ENCODE assay signal across 1 cellular context in genomic region chr7:150648358-150649083, GRCh38.
TF ChIP-seq lines count a peak whose summit lies in the region.

No MANE protein-coding gene starts in this region.

TF ChIP-seq in WTC11, 78 proteins besides CTCF, POLR2A, EP300 and RAD21:
- TF ChIP-seq CREB1 (CRISPR knock-in tag; IDR thresholded peaks at IDR 0.05) = no peak
- TF ChIP-seq CBFB (CRISPR knock-in tag; IDR thresholded peaks at IDR 0.05; ENCODE audit: low read depth) = no peak
- no peak for TF ChIP-seq MXD4 (CRISPR knock-in tag; IDR thresholded peaks at IDR 0.05; ENCODE audit: borderline replicate concordance)
- no peak for TF ChIP-seq ZNF281 (CRISPR knock-in tag; IDR thresholded peaks at IDR 0.05)
- TF ChIP-seq, protein P1, sequence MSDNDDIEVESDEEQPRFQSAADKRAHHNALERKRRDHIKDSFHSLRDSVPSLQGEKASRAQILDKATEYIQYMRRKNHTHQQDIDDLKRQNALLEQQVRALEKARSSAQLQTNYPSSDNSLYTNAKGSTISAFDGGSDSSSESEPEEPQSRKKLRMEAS (CRISPR knock-in tag; IDR thresholded peaks at IDR 0.05) = no peak
- no peak for TF ChIP-seq ETV6 (CRISPR knock-in tag; IDR thresholded peaks at IDR 0.05)
- no peak for TF ChIP-seq SMAD3 (CRISPR knock-in tag; IDR thresholded peaks at IDR 0.05; ENCODE audit: borderline replicate concordance)
- TF ChIP-seq CREM (CRISPR knock-in tag; IDR thresholded peaks at IDR 0.05) = no peak
- no peak for TF ChIP-seq HMGA2 (CRISPR knock-in tag; IDR thresholded peaks at IDR 0.05)
- TF ChIP-seq ZNF121 (CRISPR knock-in tag; IDR thresholded peaks at IDR 0.05) = no peak
- TF ChIP-seq ZNF317 (CRISPR knock-in tag; IDR thresholded peaks at IDR 0.05; ENCODE audit: borderline replicate concordance, low read depth) = no peak
- TF ChIP-seq FOXP1 (CRISPR knock-in tag; IDR thresholded peaks at IDR 0.05; ENCODE audit: borderline replicate concordance) = no peak
- no peak for TF ChIP-seq ARID4B (CRISPR knock-in tag; IDR thresholded peaks at IDR 0.05; ENCODE audit: borderline replicate concordance)
- TF ChIP-seq ZSCAN18 (CRISPR knock-in tag; IDR thresholded peaks at IDR 0.05) = no peak
